Comparison of ENCODE assay signal across 12 cellular contexts in genomic region chr7:151910655-151911054, GRCh38. TPM values are rescaled to one million over a fixed set of nuclear protein-coding genes. Genes with fewer than 3 reads are reported as not detected.
"Had no signal": no experiment of that assay in that cellular context is flagged by ENCODE, and none has a peak within 500 bp of the region (broad histone marks: within the 10 kb centered on the region; RNA-seq: fewer than 3 reads in every experiment).

No MANE protein-coding gene starts in this region.

RNA-seq across cellular contexts. Expression of gene GALNTL5, which starts 45.6 kb away (rescaled TPM):
- total RNA-seq: activated CD4-positive, alpha-beta memory T cell treated with anti-CD3 and anti-CD28 coated beads, Interleukin-2, amount 10 ng/mL, durations not matched to agents 7 days and 5 days; activated CD4-positive, alpha-beta T cell treated with anti-CD3 and anti-CD28 coated beads for 36 hours; activated CD4-positive, alpha-beta T cell treated with anti-CD3 and anti-CD28 coated beads, Interleukin-2, amount 10 ng/mL, durations not matched to agents 7 days and 5 days; activated CD8-positive, alpha-beta memory T cell treated with anti-CD3 and anti-CD28 coated beads, Interleukin-2, amount 10 ng/mL, durations not matched to agents 7 days and 5 days; activated CD8-positive, alpha-beta T cell treated with anti-CD3 and anti-CD28 coated beads, Interleukin-2, amount 10 ng/mL, durations not matched to agents 7 days and 5 days; activated naive CD8-positive, alpha-beta T cell treated with anti-CD3 and anti-CD28 coated beads, Interleukin-2, amount 10 ng/mL, durations not matched to agents 7 days and 5 days; activated T-helper 2 cell treated with anti-CD3 and anti-CD28 coated beads, Interferon-gamma antibody, Interleukin-2, Interleukin-4, amounts not matched to agents 10 μg/mL and 5 μg/mL and 100 μg/mL, durations not matched to agents 14 hours and 24 hours and 36 hours; ascending aorta; body of pancreas; breast epithelium; cardiac septum had no signal
- polyA plus RNA-seq: adipose tissue had no signal
